Comparison of ENCODE assay signal across 1 cellular context in genomic region chr12:102740157-102741032, GRCh38.
TF ChIP-seq lines count a peak whose summit lies in the region.

No MANE protein-coding gene starts in this region.

TF ChIP-seq in K562, 482 proteins besides CTCF, POLR2A, EP300 and RAD21 (continued from another document):
- TF ChIP-seq RERE (CRISPR knock-in tag; IDR thresholded peaks at IDR 0.05; ENCODE audit: borderline replicate concordance): no peak
